8 cellular contexts compared by ENCODE assay signal in the genomic region with DNA sequence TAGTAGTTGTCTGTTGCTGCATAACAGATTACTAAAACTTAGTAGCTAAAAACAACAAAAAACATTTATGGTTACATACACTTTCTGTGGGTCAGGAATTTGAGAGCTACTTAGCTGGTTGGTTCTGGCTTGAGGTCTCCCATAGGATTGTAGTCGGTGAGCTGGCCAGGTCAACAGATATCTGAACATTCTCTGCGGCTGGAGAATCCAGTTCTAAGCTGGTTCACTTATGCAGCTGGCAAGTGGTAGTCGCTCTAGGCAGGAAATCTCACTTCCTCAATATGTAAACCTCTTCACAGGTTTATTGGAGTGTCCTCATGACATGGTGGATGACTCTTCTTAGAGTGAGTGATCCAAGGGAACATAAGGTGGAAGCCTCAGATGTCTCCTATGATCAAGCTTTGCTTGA.
DNase-seq lines count a peak whose midpoint lies in the region; ATAC-seq and TF ChIP-seq lines count a peak whose summit lies in the region.

No MANE protein-coding gene starts in this region.

- DNase-seq in GDM1 (lab: John Stamatoyannopoulos, UW) (peak; percentile 31), omental fat pad (ENCODE audit: low spot score) (no peak), cerebellar nuclear complex (lab: John Stamatoyannopoulos, UW) (no peak), NCI-H345 treated with DMSO at 0.1 percent for 48 hours (lab: John Stamatoyannopoulos, UW; ENCODE audit: unreplicated experiment) (no peak)
- peak; percentile 26 for DNase-seq in activated CD8-positive, alpha-beta T cell treated with anti-CD3 and anti-CD28 coated beads for 36 hours

- ATAC-seq in GM19468 (IDR thresholded peaks at IDR 0.05; ENCODE audit: extremely low read depth, unreplicated experiment) (peak; percentile 83), HG03469 (IDR thresholded peaks at IDR 0.05; ENCODE audit: unreplicated experiment) (peak; percentile 82), omental fat pad (ENCODE audit: low FRiP score) (no peak)
- peak; percentile 59 for ATAC-seq in activated CD8-positive, alpha-beta T cell treated with anti-CD3 and anti-CD28 coated beads for 36 hours

- peaks cover 6% of the 10 kb centered on the region for H3K9me3 Mint-ChIP-seq in activated CD8-positive, alpha-beta T cell treated with anti-CD3 and anti-CD28 coated beads for 36 hours
- no peaks in the 10 kb centered on the region for H3K9me3 Mint-ChIP-seq in stimulated activated naive CD8-positive, alpha-beta T cell treated with anti-CD3 and anti-CD28 coated beads, Interleukin-15, Interleukin-2, amounts not matched to agents 100 ng/mL and 50 ng/mL, for 24 hours

- intact Hi-C loops in activated CD8-positive, alpha-beta T cell treated with anti-CD3 and anti-CD28 coated beads for 36 hours (cut with micrococcal nuclease) = no loop called here

- H3K4me1 Mint-ChIP-seq in activated CD8-positive, alpha-beta T cell treated with anti-CD3 and anti-CD28 coated beads for 36 hours (ENCODE audit: low read depth) = peaks cover 85% of the 10 kb centered on the region
- H3K4me1 Mint-ChIP-seq in stimulated activated naive CD8-positive, alpha-beta T cell treated with anti-CD3 and anti-CD28 coated beads, Interleukin-15, Interleukin-2, amounts not matched to agents 100 ng/mL and 50 ng/mL, for 24 hours (ENCODE audit: low read depth) = peaks cover 86% of the 10 kb centered on the region

- CTCF ChIA-PET in activated CD8-positive, alpha-beta T cell treated with anti-CD3 and anti-CD28 coated beads for 36 hours (lab: Charles Lee) = interaction anchor here (0.8 to 3.4 kb wide), 14 partner anchors 10 to 122 kb away, joined by 3 to 19 read pairs (median 6); no protein-coding TSS in a partner anchor

- H3K36me3 Mint-ChIP-seq in activated CD8-positive, alpha-beta T cell treated with anti-CD3 and anti-CD28 coated beads for 36 hours (ENCODE audit: low read depth) = peaks cover 49% of the 10 kb centered on the region
- H3K36me3 Mint-ChIP-seq in stimulated activated naive CD8-positive, alpha-beta T cell treated with anti-CD3 and anti-CD28 coated beads, Interleukin-15, Interleukin-2, amounts not matched to agents 100 ng/mL and 50 ng/mL, for 24 hours (ENCODE audit: low read depth) = peaks cover 24% of the 10 kb centered on the region

- no peaks in the 10 kb centered on the region for H3K27me3 Mint-ChIP-seq in activated CD8-positive, alpha-beta T cell treated with anti-CD3 and anti-CD28 coated beads for 36 hours
- no peaks in the 10 kb centered on the region for H3K27me3 Mint-ChIP-seq in stimulated activated naive CD8-positive, alpha-beta T cell treated with anti-CD3 and anti-CD28 coated beads, Interleukin-15, Interleukin-2, amounts not matched to agents 100 ng/mL and 50 ng/mL, for 24 hours

- POLR2A ChIA-PET in activated CD8-positive, alpha-beta T cell treated with anti-CD3 and anti-CD28 coated beads for 36 hours (lab: Charles Lee) = interaction anchor here (0.7 to 2.6 kb wide), 12 partner anchors 12 to 89 kb away, joined by 3 to 15 read pairs (median 5); no protein-coding TSS in a partner anchor

- H3K4me3 Mint-ChIP-seq in activated CD8-positive, alpha-beta T cell treated with anti-CD3 and anti-CD28 coated beads for 36 hours = peak overlapping the region; percentile 22
- H3K4me3 Mint-ChIP-seq in stimulated activated naive CD8-positive, alpha-beta T cell treated with anti-CD3 and anti-CD28 coated beads, Interleukin-15, Interleukin-2, amounts not matched to agents 100 ng/mL and 50 ng/mL, for 24 hours = peak overlapping the region; percentile 65

- peak overlapping the region; percentile 93 for H3K27ac Mint-ChIP-seq in activated CD8-positive, alpha-beta T cell treated with anti-CD3 and anti-CD28 coated beads for 36 hours
- H3K27ac Mint-ChIP-seq in stimulated activated naive CD8-positive, alpha-beta T cell treated with anti-CD3 and anti-CD28 coated beads, Interleukin-15, Interleukin-2, amounts not matched to agents 100 ng/mL and 50 ng/mL, for 24 hours = peak overlapping the region; percentile 92

- no peak for TF ChIP-seq CTCF in activated CD8-positive, alpha-beta T cell treated with anti-CD3 and anti-CD28 coated beads for 36 hours (IDR thresholded peaks at IDR 0.05)
- TF ChIP-seq CTCF in omental fat pad (IDR thresholded peaks at IDR 0.05) = no peak

Comparison
In these comparisons a context has a peak if more than half of its experiments do, and no peak if none do; other contexts are left out.
1. DNase-seq: peak in GDM1 (single experiment) and activated CD8-positive, alpha-beta T cell treated with anti-CD3 and anti-CD28 coated beads for 36 hours (single experiment); none in omental fat pad (single experiment), cerebellar nuclear complex (0 of 2) and NCI-H345 treated with DMSO at 0.1 percent for 48 hours (single experiment).